Comparison of ENCODE assay signal across 11 cellular contexts in the genomic region with DNA sequence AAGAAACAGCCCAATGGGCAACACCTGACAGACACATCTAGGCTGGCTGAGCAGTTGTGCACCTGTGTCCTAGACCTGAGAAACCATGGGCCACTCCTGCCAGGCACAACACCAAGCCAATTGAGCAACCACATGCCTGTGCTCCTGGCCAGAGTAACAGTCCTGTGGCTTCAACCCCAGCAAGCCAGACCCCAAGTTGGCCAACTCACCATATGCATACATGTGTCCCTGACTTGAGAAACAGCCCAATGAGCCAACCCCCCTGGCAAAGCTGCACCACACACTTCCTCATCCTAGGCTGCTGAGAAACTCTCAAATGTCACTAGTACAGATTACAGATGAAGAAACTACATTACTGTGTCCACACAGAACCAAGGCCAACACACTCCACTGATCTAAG. TPM values are rescaled to one million over a fixed set of nuclear protein-coding genes. Genes with fewer than 3 reads are reported as not detected.
DNase-seq lines count a peak whose midpoint lies in the region; ATAC-seq and TF ChIP-seq lines count a peak whose summit lies in the region.
"Had no signal": no experiment of that assay in that cellular context is flagged by ENCODE, and none has a peak within 500 bp of the region (broad histone marks: within the 10 kb centered on the region; RNA-seq: fewer than 3 reads in every experiment).

No MANE protein-coding gene starts in this region.

- H3K9me3 ChIP-seq in heart left ventricle (peaks cover 0 to 30% (median 8%) of the 10 kb centered on the region in 12 donors), gastroesophageal sphincter (peaks cover 0 to 10% (median 0%) of the 10 kb centered on the region in 3 donors)
- H3K9me3 ChIP-seq: BE2C, esophagus squamous epithelium had no signal

- TF ChIP-seq POLR2A in heart left ventricle (IDR thresholded peaks at IDR 0.05), result no peak
- no peak for TF ChIP-seq POLR2A in gastroesophageal sphincter (IDR thresholded peaks at IDR 0.05)

- no peak overlapping the region for H3K4me3 ChIP-seq in heart left ventricle
- no peak overlapping the region for H3K4me3 ChIP-seq in gastroesophageal sphincter
- H3K4me3 ChIP-seq: esophagus squamous epithelium had no signal

- TF ChIP-seq EP300 in gastroesophageal sphincter (IDR thresholded peaks at IDR 0.05), result no peak

- H3K27me3 ChIP-seq in heart left ventricle (no peaks in the 10 kb centered on the region), gastroesophageal sphincter (no peaks in the 10 kb centered on the region)
- H3K27me3 ChIP-seq: BE2C, esophagus squamous epithelium had no signal

- no peaks in the 10 kb centered on the region for H3K36me3 ChIP-seq in heart left ventricle
- H3K36me3 ChIP-seq in gastroesophageal sphincter, result no peaks in the 10 kb centered on the region
- H3K36me3 ChIP-seq: BE2C, esophagus squamous epithelium had no signal

- ATAC-seq in heart left ventricle, result peak in 3 of 4 donors; percentile 2 to 48 (median 2)
- ATAC-seq in gastroesophageal sphincter, result peak; percentile 19
- no peak for ATAC-seq in HG03457 (IDR thresholded peaks at IDR 0.05; ENCODE audit: unreplicated experiment)

- no peak for DNase-seq in heart left ventricle
- DNase-seq in cardiac septum (ENCODE audit: low spot score), result no peak
- DNase-seq in RPMI7951 (ENCODE audit: low read depth), result peak; percentile 5
- DNase-seq in NCI-H2171 treated with DMSO at 0.1 percent for 48 hours (lab: John Stamatoyannopoulos, UW), result no peak
- no peak for DNase-seq in NCI-H69 (lab: John Stamatoyannopoulos, UW)
- DNase-seq in activated gamma-delta T cell (lab: John Stamatoyannopoulos, UW), result no peak
- DNase-seq: BE2C, esophagus squamous epithelium, NCI-H1092 treated with DMSO at 0.1 percent for 48 hours had no signal

- peak overlapping the region in 1 of 12 donors; percentile 7 for H3K27ac ChIP-seq in heart left ventricle
- no peak overlapping the region for H3K27ac ChIP-seq in gastroesophageal sphincter
- H3K27ac ChIP-seq: esophagus squamous epithelium had no signal

- TF ChIP-seq CTCF in heart left ventricle (IDR thresholded peaks at IDR 0.05) (no peak), gastroesophageal sphincter (IDR thresholded peaks at IDR 0.05) (no peak)

- intact Hi-C loops in heart left ventricle (cut with DNase I), result no loop called here
- intact Hi-C loops in cardiac septum (cut with DNase I), result no loop called here

- H3K4me1 ChIP-seq in heart left ventricle (peaks cover 0 to 55% (median 29%) of the 10 kb centered on the region in 12 donors), gastroesophageal sphincter (peaks cover 0 to 27% (median 18%) of the 10 kb centered on the region in 3 donors)
- H3K4me1 ChIP-seq: BE2C had no signal

RNA-seq across cellular contexts. Expression of a gene that starts 36.6 kb away (rescaled TPM):
- total RNA-seq in heart left ventricle (10 to 100 TPM; 48.5 to 82.8 (median 61.9) TPM), cardiac septum (73.2 TPM), gastroesophageal sphincter (100 to 1,000 TPM; 120 to 210 (median 157) TPM)
- polyA plus RNA-seq in heart left ventricle, result 10 to 100 TPM; 33.3 to 46.2 TPM
- 60.3 and 70.0 TPM in 2 replicates for total RNA-seq in RPMI7951 (2014; rRNA removed; shearing (Covaris generic))
